Comparison of ENCODE assay signal across 7 cellular contexts in the genomic region with DNA sequence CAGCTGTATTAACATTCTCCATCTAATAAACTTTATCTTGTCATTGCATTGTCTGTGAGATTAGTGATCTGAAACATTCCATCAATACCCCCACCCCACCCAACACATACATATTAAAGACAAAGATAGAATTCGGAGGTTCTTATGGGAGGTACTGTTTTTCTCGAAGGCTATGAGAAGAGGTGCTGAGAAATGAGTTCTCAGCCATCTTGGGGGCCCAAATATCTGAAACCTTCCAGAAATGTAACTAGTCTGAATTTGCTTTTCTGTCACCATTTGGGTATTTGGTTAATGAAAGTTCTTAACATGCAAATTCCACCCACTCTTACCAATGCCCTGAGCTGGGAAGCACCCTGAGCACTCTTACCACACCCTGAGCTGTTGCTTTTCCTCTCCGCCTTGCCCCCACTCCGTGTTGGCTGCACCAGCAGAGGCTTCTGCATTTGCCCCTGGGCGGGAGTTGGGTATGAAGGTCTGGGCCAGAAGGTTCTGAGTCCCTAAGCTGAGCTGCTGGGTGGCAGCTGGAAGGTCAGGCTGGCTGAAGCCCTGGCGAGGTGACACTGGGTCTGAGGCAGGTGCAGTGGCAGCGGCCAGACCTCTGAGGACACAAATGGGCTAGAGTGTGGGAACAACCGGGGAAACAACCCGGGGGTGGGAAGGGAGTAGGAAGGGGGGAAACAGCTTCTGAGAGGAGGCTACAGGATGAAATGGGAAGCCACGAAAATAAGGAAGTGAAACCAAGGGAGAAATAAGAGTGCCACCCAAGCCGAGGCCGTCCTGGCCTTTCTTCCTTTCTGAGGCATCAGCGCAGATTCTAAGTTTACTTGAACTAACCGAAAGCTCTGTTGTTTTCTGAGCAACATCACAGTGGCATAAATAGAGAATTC.
A peak's percentile ranks its signal among the peaks of the same experiment; 100 is the strongest.
DNase-seq lines count a peak whose midpoint lies in the region; ATAC-seq and FAIRE-seq lines count a peak whose summit lies in the region.

No MANE protein-coding gene starts in this region.

- ATAC-seq in GM18909 (IDR thresholded peaks at IDR 0.05; ENCODE audit: poor library complexity, unreplicated experiment) (peak; percentile 89), HG02642 (IDR thresholded peaks at IDR 0.05; ENCODE audit: poor library complexity, unreplicated experiment) (peak; percentile 88)

- H3K27ac ChIP-seq in substantia nigra (ENCODE audit: low read depth, low read length, poor library complexity, severe bottlenecking): peak overlapping the region; percentile 13

- FAIRE-seq in HTR-8/SVneo (lab: Jason Lieb, UNC): no peak

- DNase-seq in NOMO-1 treated with DMSO at 0.1 percent for 48 hours (lab: John Stamatoyannopoulos, UW; ENCODE audit: unreplicated experiment) (peak; percentile 85), globus pallidus (ENCODE audit: low spot score) (peak; percentile 31), substantia nigra (lab: John Stamatoyannopoulos, UW) (peak in 15 of 49 donors; percentile 3 to 54 (median 25)), SHP77 (lab: John Stamatoyannopoulos, UW) (no peak), HTR-8/SVneo (ENCODE audit: insufficient read length, low spot score) (no peak)

Comparison
In these comparisons a context has a peak if more than half of its experiments do, and no peak if none do; other contexts are left out.
1. DNase-seq: peak in NOMO-1 treated with DMSO at 0.1 percent for 48 hours (single experiment) and globus pallidus (single experiment); none in SHP77 (0 of 2) and HTR-8/SVneo (single experiment).